ENCODE assay signal across 21 cellular contexts in the genomic region with DNA sequence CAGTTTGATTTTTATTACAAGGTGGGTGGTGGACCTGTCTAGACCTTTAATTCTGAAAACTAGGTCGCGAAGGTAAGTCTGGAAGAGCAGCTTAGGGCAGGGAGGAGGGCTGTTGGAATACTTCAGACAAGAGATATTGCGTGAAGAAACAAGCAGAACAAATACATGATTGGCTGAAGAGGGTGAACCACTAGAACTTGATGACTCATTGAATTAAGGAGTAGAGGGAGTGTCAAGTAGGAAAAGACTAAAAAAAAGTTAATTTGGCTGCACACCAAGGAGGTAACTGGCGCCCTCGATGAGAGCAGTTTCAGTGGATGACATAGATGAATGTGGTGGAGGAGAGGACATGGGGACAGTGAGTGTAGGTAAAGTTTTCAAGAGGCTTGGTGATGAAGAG. TPM values are rescaled to one million over a fixed set of nuclear protein-coding genes. Genes with fewer than 3 reads are reported as not detected.
A peak's percentile ranks its signal among the peaks of the same experiment; 100 is the strongest.
DNase-seq lines count a peak whose midpoint lies in the region; ATAC-seq, FAIRE-seq and TF ChIP-seq lines count a peak whose summit lies in the region.
"Had no signal": no experiment of that assay in that cellular context is flagged by ENCODE, and none has a peak within 500 bp of the region (broad histone marks: within the 10 kb centered on the region; RNA-seq: fewer than 3 reads in every experiment).

No MANE protein-coding gene starts in this region.

- no peaks in the 10 kb centered on the region for H3K9me3 Mint-ChIP-seq in CD4-positive, alpha-beta T cell
- H3K9me3 Mint-ChIP-seq: activated naive CD8-positive, alpha-beta T cell treated with anti-CD3 and anti-CD28 coated beads, Interleukin-2, amount 50 U/mL, for 24 hours; activated T-helper 17 cell treated with anti-CD3 and anti-CD28 coated beads, Interleukin-2, amount 50 U/mL, for 72 hours had no signal

- no peak for TF ChIP-seq POLR2A in NB4 (IDR thresholded peaks at IDR 0.05; ENCODE audit: extremely low read depth, insufficient read length)

- H3K27ac ChIP-seq in CD4-positive, alpha-beta T cell (ENCODE audit: low read depth, low read length) = no peak overlapping the region
- H3K27ac ChIP-seq: testis had no signal

- H3K4me3 ChIP-seq in NB4 (ENCODE audit: low read depth, low read length) (no peak overlapping the region), bronchial epithelial cell (ENCODE audit: low read depth, low read length) (no peak overlapping the region)
- H3K4me3 ChIP-seq: testis had no signal

- no peak for FAIRE-seq in bronchial epithelial cell (lab: Jason Lieb, UNC)
- FAIRE-seq: HTR-8/SVneo had no signal

- H3K36me3 ChIP-seq in bronchial epithelial cell (ENCODE audit: control insufficient read depth, insufficient read depth, low read length) = no peaks in the 10 kb centered on the region

- POLR2A ChIA-PET in CD4-positive, alpha-beta T cell (lab: Charles Lee) = no interaction called here

- peaks cover 7% of the 10 kb centered on the region for H3K27me3 Mint-ChIP-seq in CD4-positive, alpha-beta T cell
- H3K27me3 Mint-ChIP-seq: activated T-helper 17 cell treated with anti-CD3 and anti-CD28 coated beads, Interleukin-2, amount 50 U/mL, for 72 hours had no signal

- TF ChIP-seq CTCF in NB4 (IDR thresholded peaks at IDR 0.05; ENCODE audit: low read depth, low read length) (no peak), bronchial epithelial cell (IDR thresholded peaks at IDR 0.05; ENCODE audit: insufficient read depth, low read length, severe bottlenecking) (no peak), omental fat pad (IDR thresholded peaks at IDR 0.05) (no peak)
- TF ChIP-seq CTCF in CD4-positive, alpha-beta T cell (IDR thresholded peaks at IDR 0.05) = no peak

- H3K4me3 Mint-ChIP-seq in CD4-positive, alpha-beta T cell = no peak overlapping the region
- H3K4me3 Mint-ChIP-seq: activated naive CD8-positive, alpha-beta T cell treated with anti-CD3 and anti-CD28 coated beads, Interleukin-2, amount 50 U/mL, for 24 hours; activated T-helper 17 cell treated with anti-CD3 and anti-CD28 coated beads, Interleukin-2, amount 50 U/mL, for 72 hours had no signal

- no peaks in the 10 kb centered on the region for H3K4me1 Mint-ChIP-seq in CD4-positive, alpha-beta T cell (ENCODE audit: low read depth)
- H3K4me1 Mint-ChIP-seq: activated naive CD8-positive, alpha-beta T cell treated with anti-CD3 and anti-CD28 coated beads, Interleukin-2, amount 50 U/mL, for 24 hours; activated T-helper 17 cell treated with anti-CD3 and anti-CD28 coated beads, Interleukin-2, amount 50 U/mL, for 72 hours had no signal

- H3K27ac Mint-ChIP-seq in CD4-positive, alpha-beta T cell = no peak overlapping the region
- H3K27ac Mint-ChIP-seq: activated naive CD8-positive, alpha-beta T cell treated with anti-CD3 and anti-CD28 coated beads, Interleukin-2, amount 50 U/mL, for 24 hours; activated T-helper 17 cell treated with anti-CD3 and anti-CD28 coated beads, Interleukin-2, amount 50 U/mL, for 72 hours had no signal

- no peaks in the 10 kb centered on the region for H3K36me3 Mint-ChIP-seq in CD4-positive, alpha-beta T cell (ENCODE audit: low read depth)

- CTCF ChIA-PET in CD4-positive, alpha-beta T cell (lab: Charles Lee) = no interaction called here

- intact Hi-C loops in CD4-positive, alpha-beta T cell (cut with DNase I, micrococcal nuclease) = no loop called here
- intact Hi-C loops in posterior vena cava (cut with DNase I) = no loop called here

- ATAC-seq in omental fat pad (ENCODE audit: low FRiP score) = peak; percentile 86
- no peak for ATAC-seq in CD4-positive, alpha-beta T cell (ENCODE audit: poor library complexity)
- ATAC-seq: activated naive CD8-positive, alpha-beta T cell treated with anti-CD3 and anti-CD28 coated beads, Interleukin-2, amount 50 U/mL, for 24 hours; activated T-helper 17 cell treated with anti-CD3 and anti-CD28 coated beads, Interleukin-2, amount 50 U/mL, for 72 hours; left ventricle myocardium superior had no signal

- DNase-seq in DMS79 treated with DMSO at 0.1 percent for 48 hours (lab: John Stamatoyannopoulos, UW) (peak; percentile 100), NB4 (ENCODE audit: low read depth) (peak; percentile 11), bronchial epithelial cell (ENCODE audit: low read depth) (peak; percentile 84), omental fat pad (ENCODE audit: low spot score) (no peak), HPDE6-E6E7 (ENCODE audit: extremely low spot score) (no peak), posterior vena cava (ENCODE audit: low spot score) (no peak)
- DNase-seq in CD4-positive, alpha-beta T cell = no peak
- DNase-seq: activated naive CD8-positive, alpha-beta T cell treated with anti-CD3 and anti-CD28 coated beads, Interleukin-2, amount 50 U/mL, for 24 hours; AML-193; central memory CD4-positive, alpha-beta T cell; erythroblast; left ventricle myocardium superior; NCI-H1436 treated with DMSO at 0.1 percent for 48 hours; nucleus accumbens; SK-N-SH; stimulated activated CD4-positive, alpha-beta T cell treated with anti-CD3 and anti-CD28 coated beads, Interleukin-15, amount 100 ng/mL, for 24 hours; T1000; testis had no signal

- H3K27me3 ChIP-seq in bronchial epithelial cell (ENCODE audit: control insufficient read depth, insufficient read depth, low read length) = no peaks in the 10 kb centered on the region
- no peaks in the 10 kb centered on the region for H3K27me3 ChIP-seq in CD4-positive, alpha-beta T cell (ENCODE audit: control insufficient read depth, insufficient read depth, low read length)
- H3K27me3 ChIP-seq: testis had no signal

- H3K9me3 ChIP-seq in CD4-positive, alpha-beta T cell (ENCODE audit: control insufficient read depth, low read length) = no peaks in the 10 kb centered on the region
- H3K9me3 ChIP-seq: SK-N-SH, testis had no signal

RNA-seq across cellular contexts. Expression of a gene that starts 41.3 kb away (rescaled TPM):
- total RNA-seq in bronchial epithelial cell (under 0.01 TPM in 1 of 2 replicates, not detected in the other), omental fat pad (under 1 TPM; 0.48 to 0.95 (median 0.64) TPM), posterior vena cava (1 to 10 TPM in 1 of 2 donors, under 1 TPM in 1; 1.00 to 4.7 TPM)
- total RNA-seq in CD4-positive, alpha-beta T cell = not detected
- total RNA-seq: activated T-helper 17 cell treated with anti-CD3 and anti-CD28 coated beads, Interleukin-2, amount 50 U/mL, for 72 hours; LHCN-M2 had no signal

Comparison
In these comparisons a context has a peak if more than half of its experiments do, and no peak if none do; other contexts are left out.
1. DNase-seq: peak in DMS79 treated with DMSO at 0.1 percent for 48 hours (single experiment), NB4 (single experiment) and bronchial epithelial cell (single experiment); none in omental fat pad (single experiment), CD4-positive, alpha-beta T cell (0 of 10), HPDE6-E6E7 (single experiment) and posterior vena cava (single experiment).